1 cellular context compared by ENCODE assay signal in the genomic region with DNA sequence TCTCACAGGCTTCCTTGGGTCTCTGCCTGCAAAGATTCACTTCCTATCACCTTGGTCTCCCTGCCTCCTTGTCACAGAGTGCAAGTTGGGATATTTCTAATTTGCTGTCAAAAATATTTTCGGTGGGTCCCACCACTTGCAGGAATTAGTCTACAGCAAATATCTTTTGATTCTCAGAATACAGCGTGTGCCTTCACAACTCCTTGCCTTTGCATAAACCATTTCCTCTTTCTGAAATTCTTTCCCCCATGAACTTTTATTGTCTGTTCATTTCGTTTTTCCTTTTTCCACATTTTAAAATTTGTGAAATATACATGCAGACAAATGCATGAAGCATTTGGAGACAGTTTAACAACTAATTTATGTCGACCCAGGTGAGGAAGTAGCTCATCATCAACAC.
TF ChIP-seq lines count a peak whose summit lies in the region.

No MANE protein-coding gene starts in this region.

TF ChIP-seq in HepG2, 621 proteins besides CTCF, POLR2A, EP300 and RAD21 (continued from another document):
- TF ChIP-seq, protein P1, sequence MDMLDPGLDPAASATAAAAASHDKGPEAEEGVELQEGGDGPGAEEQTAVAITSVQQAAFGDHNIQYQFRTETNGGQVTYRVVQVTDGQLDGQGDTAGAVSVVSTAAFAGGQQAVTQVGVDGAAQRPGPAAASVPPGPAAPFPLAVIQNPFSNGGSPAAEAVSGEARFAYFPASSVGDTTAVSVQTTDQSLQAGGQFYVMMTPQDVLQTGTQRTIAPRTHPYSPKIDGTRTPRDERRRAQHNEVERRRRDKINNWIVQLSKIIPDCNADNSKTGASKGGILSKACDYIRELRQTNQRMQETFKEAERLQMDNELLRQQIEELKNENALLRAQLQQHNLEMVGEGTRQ (IDR thresholded peaks at IDR 0.05; ENCODE audit: low read depth, low read length): no peak
- TF ChIP-seq, protein P1 (CRISPR knock-in tag; IDR thresholded peaks at IDR 0.05; ENCODE audit: borderline replicate concordance): no peak
- TF ChIP-seq, protein P2, sequence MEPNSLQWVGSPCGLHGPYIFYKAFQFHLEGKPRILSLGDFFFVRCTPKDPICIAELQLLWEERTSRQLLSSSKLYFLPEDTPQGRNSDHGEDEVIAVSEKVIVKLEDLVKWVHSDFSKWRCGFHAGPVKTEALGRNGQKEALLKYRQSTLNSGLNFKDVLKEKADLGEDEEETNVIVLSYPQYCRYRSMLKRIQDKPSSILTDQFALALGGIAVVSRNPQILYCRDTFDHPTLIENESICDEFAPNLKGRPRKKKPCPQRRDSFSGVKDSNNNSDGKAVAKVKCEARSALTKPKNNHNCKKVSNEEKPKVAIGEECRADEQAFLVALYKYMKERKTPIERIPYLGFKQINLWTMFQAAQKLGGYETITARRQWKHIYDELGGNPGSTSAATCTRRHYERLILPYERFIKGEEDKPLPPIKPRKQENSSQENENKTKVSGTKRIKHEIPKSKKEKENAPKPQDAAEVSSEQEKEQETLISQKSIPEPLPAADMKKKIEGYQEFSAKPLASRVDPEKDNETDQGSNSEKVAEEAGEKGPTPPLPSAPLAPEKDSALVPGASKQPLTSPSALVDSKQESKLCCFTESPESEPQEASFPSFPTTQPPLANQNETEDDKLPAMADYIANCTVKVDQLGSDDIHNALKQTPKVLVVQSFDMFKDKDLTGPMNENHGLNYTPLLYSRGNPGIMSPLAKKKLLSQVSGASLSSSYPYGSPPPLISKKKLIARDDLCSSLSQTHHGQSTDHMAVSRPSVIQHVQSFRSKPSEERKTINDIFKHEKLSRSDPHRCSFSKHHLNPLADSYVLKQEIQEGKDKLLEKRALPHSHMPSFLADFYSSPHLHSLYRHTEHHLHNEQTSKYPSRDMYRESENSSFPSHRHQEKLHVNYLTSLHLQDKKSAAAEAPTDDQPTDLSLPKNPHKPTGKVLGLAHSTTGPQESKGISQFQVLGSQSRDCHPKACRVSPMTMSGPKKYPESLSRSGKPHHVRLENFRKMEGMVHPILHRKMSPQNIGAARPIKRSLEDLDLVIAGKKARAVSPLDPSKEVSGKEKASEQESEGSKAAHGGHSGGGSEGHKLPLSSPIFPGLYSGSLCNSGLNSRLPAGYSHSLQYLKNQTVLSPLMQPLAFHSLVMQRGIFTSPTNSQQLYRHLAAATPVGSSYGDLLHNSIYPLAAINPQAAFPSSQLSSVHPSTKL (CRISPR knock-in tag; IDR thresholded peaks at IDR 0.05): no peak
- TF ChIP-seq TP53 (CRISPR knock-in tag; conservative IDR thresholded peaks at IDR 0.05) (no peak), MEIS2 (CRISPR knock-in tag; IDR thresholded peaks at IDR 0.05) (no peak)
